Comparison of ENCODE assay signal across 9 cellular contexts in the genomic region with DNA sequence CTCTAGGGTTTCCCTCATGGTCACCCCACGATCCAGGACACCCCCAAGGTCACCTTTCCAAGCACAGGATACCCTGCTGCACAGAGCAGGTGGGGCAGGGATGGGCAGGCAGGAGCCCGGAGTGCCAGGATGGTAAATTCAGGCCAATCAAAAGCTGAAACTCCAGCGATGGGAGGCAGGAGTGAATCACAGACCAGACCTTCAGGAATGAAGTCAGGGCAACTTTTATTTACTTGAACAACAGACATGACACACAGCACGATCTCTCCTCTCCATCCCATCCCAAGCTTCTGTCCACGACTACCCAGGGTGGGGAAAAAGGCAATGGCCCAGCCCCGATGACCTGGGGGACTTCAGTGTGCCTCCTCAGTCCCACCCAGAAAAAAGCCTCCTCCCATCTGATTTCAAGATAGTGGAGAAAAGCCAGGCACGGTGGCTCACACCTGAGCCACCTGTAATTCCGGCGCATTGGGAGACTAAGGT. TPM values are rescaled to one million over a fixed set of nuclear protein-coding genes. Genes with fewer than 3 reads are reported as not detected.
DNase-seq lines count a peak whose midpoint lies in the region; ATAC-seq and TF ChIP-seq lines count a peak whose summit lies in the region.
"Had no signal": no experiment of that assay in that cellular context is flagged by ENCODE, and none has a peak within 500 bp of the region (broad histone marks: within the 10 kb centered on the region; RNA-seq: fewer than 3 reads in every experiment).

No MANE protein-coding gene starts in this region.

- H3K27ac ChIP-seq in heart left ventricle (peak overlapping the region in 11 of 12 donors; percentile 68 to 100 (median 99)), adrenal gland (peak overlapping the region; percentile 35 to 95 (median 67)), right lobe of liver (peak overlapping the region in 2 of 3 donors; percentile 18 to 56), urinary bladder (ENCODE audit: low read depth) (peak overlapping the region; percentile 58)
- H3K27ac ChIP-seq: cardiac muscle cell had no signal

- DNase-seq in heart left ventricle (no peak), cardiac septum (ENCODE audit: low spot score) (no peak), adrenal gland (peak in 4 of 7 donors; percentile 62 to 68 (median 64)), right lobe of liver (no peak), NCI-H2227 (lab: John Stamatoyannopoulos, UW; ENCODE audit: unreplicated experiment) (no peak), germinal center (ENCODE audit: low spot score) (no peak)

- H3K4me3 ChIP-seq in heart left ventricle: peak overlapping the region in 3 of 12 donors; percentile 3 to 43 (median 35)
- no peak overlapping the region for H3K4me3 ChIP-seq in adrenal gland
- no peak overlapping the region for H3K4me3 ChIP-seq in right lobe of liver
- H3K4me3 ChIP-seq in urinary bladder (ENCODE audit: low read depth, low read length): no peak overlapping the region

- TF ChIP-seq CTCF in heart left ventricle (IDR thresholded peaks at IDR 0.05): no peak
- no peak for TF ChIP-seq CTCF in adrenal gland (IDR thresholded peaks at IDR 0.05)
- TF ChIP-seq CTCF in right lobe of liver (IDR thresholded peaks at IDR 0.05): no peak

- H3K9me3 ChIP-seq in heart left ventricle (no peaks in the 10 kb centered on the region), adrenal gland (replicated peaks in 1 of 3) (no peaks in the 10 kb centered on the region), right lobe of liver (no peaks in the 10 kb centered on the region)

- WGBS in heart left ventricle, 4 donors: 54 to 59% (median 57%) methylated on average over 9 of the region's 9 CpGs
- WGBS in adrenal gland, 4 donors: 44 to 64% (median 51%) methylated on average over 7 to 9 of the region's 9 CpGs
- 61% methylated on average over 9 of the region's 9 CpGs for WGBS in right lobe of liver (ENCODE audit: insufficient coverage, low coverage, low lambda C conversion rate, missing lambda C conversion rate)
- 56% methylated on average over 9 of the region's 9 CpGs for WGBS in urinary bladder

- no peak for ATAC-seq in heart left ventricle
- ATAC-seq in right lobe of liver: no peak
- ATAC-seq in HG03378 (IDR thresholded peaks at IDR 0.05; ENCODE audit: unreplicated experiment): no peak

- intact Hi-C loops in heart left ventricle (cut with DNase I) (loop anchor here in 4 of 10 donors (5.0 kb wide), 1 partner anchor 37 kb away; a partner anchor contains a TSS), cardiac septum (cut with DNase I) (loop anchor here (5.0 kb wide), 1 partner anchor 52 kb away; no protein-coding TSS in a partner anchor), adrenal gland (cut with DNase I) (no loop called here), right lobe of liver (cut with DNase I) (no loop called here)

- H3K36me3 ChIP-seq in heart left ventricle (peaks cover 0 to 68% (median 45%) of the 10 kb centered on the region in 9 donors), adrenal gland (replicated peaks in 1 of 2) (peaks cover 0 to 32% of the 10 kb centered on the region in 2 donors), right lobe of liver (no peaks in the 10 kb centered on the region), urinary bladder (ENCODE audit: insufficient read depth) (no peaks in the 10 kb centered on the region)

- H3K27me3 ChIP-seq in heart left ventricle: no peaks in the 10 kb centered on the region
- no peaks in the 10 kb centered on the region for H3K27me3 ChIP-seq in adrenal gland
- no peaks in the 10 kb centered on the region for H3K27me3 ChIP-seq in right lobe of liver
- H3K27me3 ChIP-seq: cardiac muscle cell had no signal

- no peak for TF ChIP-seq POLR2A in heart left ventricle (IDR thresholded peaks at IDR 0.05)
- no peak for TF ChIP-seq POLR2A in adrenal gland (IDR thresholded peaks at IDR 0.05)
- TF ChIP-seq POLR2A in right lobe of liver (IDR thresholded peaks at IDR 0.05): no peak

- H3K4me1 ChIP-seq in heart left ventricle: peaks cover 25 to 72% (median 62%) of the 10 kb centered on the region in 12 donors
- H3K4me1 ChIP-seq in adrenal gland (replicated peaks in 1 of 2): peaks cover 20 to 63% of the 10 kb centered on the region in 2 donors
- H3K4me1 ChIP-seq in right lobe of liver: peaks cover 0 to 23% (median 0%) of the 10 kb centered on the region in 4 donors
- no peaks in the 10 kb centered on the region for H3K4me1 ChIP-seq in urinary bladder (ENCODE audit: insufficient read depth)

RNA-seq across cellular contexts. Expression of a gene that starts 39.1 kb away (rescaled TPM):
- total RNA-seq in heart left ventricle (10 to 100 TPM in 1 of 9 donors, 1 to 10 TPM in 8; 2.0 to 10.9 (median 3.4) TPM), cardiac septum (3.9 TPM), adrenal gland (10 to 100 TPM in 4 of 8 donors, 1 to 10 TPM in 4; 5.8 to 15.4 (median 10.2) TPM), right lobe of liver (1 to 10 TPM in 5 of 6 experiments, under 1 TPM in 1; 0.98 to 3.7 (median 1.7) TPM), urinary bladder (2.5 TPM)
- polyA plus RNA-seq in heart left ventricle (1 to 10 TPM; 1.3 to 2.7 TPM), adrenal gland (1 to 10 TPM; 1.7 to 6.4 (median 3.2) TPM), urinary bladder (2.2 TPM)

RNA-seq across cellular contexts. Expression of a gene that starts 42.6 kb away (rescaled TPM):
- total RNA-seq in heart left ventricle (1 to 10 TPM in 3 of 9 donors, under 1 TPM in 1, not detected in 5; 0.83 to 1.3 (median 1.1) TPM), cardiac septum (0.78 TPM), adrenal gland (1 to 10 TPM in 1 of 8 donors, not detected in 7; 1.9 TPM), right lobe of liver (not detected), urinary bladder (not detected)
- polyA plus RNA-seq in heart left ventricle (1 to 10 TPM in 1 of 2 donors, under 1 TPM in 1; 0.36 to 1.7 TPM), adrenal gland (1 to 10 TPM in 1 of 3 donors, under 1 TPM in 1, not detected in 1; 0.71 to 1.9 TPM), urinary bladder (0.57 TPM)

Comparison
In these comparisons a context has a peak if more than half of its experiments do, and no peak if none do; other contexts are left out.
1. DNase-seq: peak in adrenal gland (4 of 7); none in heart left ventricle (0 of 5), cardiac septum (single experiment), right lobe of liver (0 of 3), NCI-H2227 (single experiment) and germinal center (single experiment).
2. H3K27ac ChIP-seq: peak in every context shown above with its lines; median percentile 99 in heart left ventricle; 67 in adrenal gland; 58 in urinary bladder; 37 in right lobe of liver.